ENCODE assay signal across 9 cellular contexts in genomic region chr17:50783193-50783660, GRCh38. TPM values are rescaled to one million over a fixed set of nuclear protein-coding genes. Genes with fewer than 3 reads are reported as not detected.
DNase-seq lines count a peak whose midpoint lies in the region; ATAC-seq lines count a peak whose summit lies in the region.
"Had no signal": no experiment of that assay in that cellular context is flagged by ENCODE, and none has a peak within 500 bp of the region (broad histone marks: within the 10 kb centered on the region; RNA-seq: fewer than 3 reads in every experiment).

No MANE protein-coding gene starts in this region.

- no peak overlapping the region for H3K4me3 Mint-ChIP-seq in activated CD4-positive, alpha-beta T cell treated with anti-CD3 and anti-CD28 coated beads for 36 hours
- peak overlapping the region; percentile 14 for H3K4me3 Mint-ChIP-seq in central memory CD8-positive, alpha-beta T cell

- peak; percentile 93 for DNase-seq in DMS 273 (lab: John Stamatoyannopoulos, UW; ENCODE audit: unreplicated experiment)
- peak; percentile 46 for DNase-seq in NCI-H524 treated with DMSO at 0.1 percent for 48 hours (lab: John Stamatoyannopoulos, UW)
- peak; percentile 90 for DNase-seq in activated CD4-positive, alpha-beta T cell treated with anti-CD3 and anti-CD28 coated beads for 36 hours
- peak; percentile 63 to 79 for DNase-seq in central memory CD8-positive, alpha-beta T cell (ENCODE audit: low spot score in 2 of 2)
- peak; percentile 74 to 83 for DNase-seq in left colon
- peak; percentile 80 to 85 for DNase-seq in stimulated activated CD4-positive, alpha-beta T cell treated with anti-CD3 and anti-CD28 coated beads, Interleukin-2, amount 100 ng/mL, for 48 hours

- ATAC-seq in HG03159 (IDR thresholded peaks at IDR 0.05; ENCODE audit: unreplicated experiment) = peak; percentile 68
- ATAC-seq in activated CD4-positive, alpha-beta T cell treated with anti-CD3 and anti-CD28 coated beads for 36 hours = peak; percentile 89
- ATAC-seq in central memory CD8-positive, alpha-beta T cell (replicated peaks; ENCODE audit: extremely low read depth, poor library complexity, severe bottlenecking) = no peak
- peak; percentile 95 for ATAC-seq in left colon
- no peak for ATAC-seq in HG03565 (IDR thresholded peaks at IDR 0.05; ENCODE audit: unreplicated experiment)

- POLR2A ChIA-PET in activated CD4-positive, alpha-beta T cell treated with anti-CD3 and anti-CD28 coated beads for 36 hours (lab: Charles Lee) = interaction anchor here (0.6 kb wide), 1 partner anchor 362 kb away, joined by 4 read pairs; no protein-coding TSS in a partner anchor

- no peaks in the 10 kb centered on the region for H3K9me3 Mint-ChIP-seq in activated CD4-positive, alpha-beta T cell treated with anti-CD3 and anti-CD28 coated beads for 36 hours (ENCODE audit: low read depth)
- H3K9me3 Mint-ChIP-seq in central memory CD8-positive, alpha-beta T cell = no peaks in the 10 kb centered on the region

- H3K27ac Mint-ChIP-seq in activated CD4-positive, alpha-beta T cell treated with anti-CD3 and anti-CD28 coated beads for 36 hours = no peak overlapping the region
- H3K27ac Mint-ChIP-seq in central memory CD8-positive, alpha-beta T cell (ENCODE audit: low read depth) = no peak overlapping the region

- H3K27me3 Mint-ChIP-seq in activated CD4-positive, alpha-beta T cell treated with anti-CD3 and anti-CD28 coated beads for 36 hours = peaks cover 11% of the 10 kb centered on the region
- peaks cover 10% of the 10 kb centered on the region for H3K27me3 Mint-ChIP-seq in central memory CD8-positive, alpha-beta T cell

- intact Hi-C loops in activated CD4-positive, alpha-beta T cell treated with anti-CD3 and anti-CD28 coated beads for 36 hours (cut with DNase I, micrococcal nuclease) = loop anchor here (1.0 to 5.0 kb wide), 5 partner anchors 58 to 369 kb away; partner anchors contain the start of gene NME1 (in 1 of the 2)
- intact Hi-C loops in left colon (cut with DNase I, micrococcal nuclease) = loop anchor here in 1 of 2 donors (5.0 to 10.0 kb wide), 2 partner anchors 59 to 172 kb away; no protein-coding TSS in a partner anchor

- H3K4me1 Mint-ChIP-seq in activated CD4-positive, alpha-beta T cell treated with anti-CD3 and anti-CD28 coated beads for 36 hours = peaks cover 22% of the 10 kb centered on the region
- H3K4me1 Mint-ChIP-seq in central memory CD8-positive, alpha-beta T cell = peaks cover 30% of the 10 kb centered on the region

- CTCF ChIA-PET in activated CD4-positive, alpha-beta T cell treated with anti-CD3 and anti-CD28 coated beads for 36 hours (lab: Charles Lee) = interaction anchor here (0.5 to 6.4 kb wide), 42 partner anchors 9 to 724 kb away, joined by 3 to 52 read pairs (median 4); partner anchors contain the start of gene NME1

- no peaks in the 10 kb centered on the region for H3K36me3 Mint-ChIP-seq in activated CD4-positive, alpha-beta T cell treated with anti-CD3 and anti-CD28 coated beads for 36 hours (ENCODE audit: low read depth)
- H3K36me3 Mint-ChIP-seq in central memory CD8-positive, alpha-beta T cell (ENCODE audit: insufficient read depth) = peaks cover 2% of the 10 kb centered on the region

RNA-seq across cellular contexts. Expression of gene ANKRD40CL, which starts 15.9 kb away (rescaled TPM):
- not detected for total RNA-seq in activated CD4-positive, alpha-beta T cell treated with anti-CD3 and anti-CD28 coated beads for 36 hours
- 10 to 100 TPM; 63.4 to 75.8 TPM for total RNA-seq in left colon
- total RNA-seq: T-helper 1 cell treated with Interleukin-12 subunit alpha and Interleukin-12 subunit beta and Interleukin-4 antibody, amounts not matched to agents 30 ng/mL and 1 ng/mL, for 36 hours had no signal

RNA-seq across cellular contexts. Expression of gene WFIKKN2, which starts 52.2 kb away (rescaled TPM):
- total RNA-seq in activated CD4-positive, alpha-beta T cell treated with anti-CD3 and anti-CD28 coated beads for 36 hours = not detected
- total RNA-seq in left colon = under 1 TPM; 0.06 to 0.08 TPM
- total RNA-seq: T-helper 1 cell treated with Interleukin-12 subunit alpha and Interleukin-12 subunit beta and Interleukin-4 antibody, amounts not matched to agents 30 ng/mL and 1 ng/mL, for 36 hours had no signal

Comparison
In these comparisons a context has a peak if more than half of its experiments do, and no peak if none do; other contexts are left out.
1. ATAC-seq: peak in HG03159 (single experiment), activated CD4-positive, alpha-beta T cell treated with anti-CD3 and anti-CD28 coated beads for 36 hours (single experiment) and left colon (single experiment); none in central memory CD8-positive, alpha-beta T cell (single experiment) and HG03565 (single experiment).
2. RNA of gene ANKRD40CL, which starts 15.9 kb away (total RNA-seq): 63.4 to 75.8 TPM in left colon; not detected in activated CD4-positive, alpha-beta T cell treated with anti-CD3 and anti-CD28 coated beads for 36 hours; every median in the first group is over 10 times any median in the second.
3. Peak in every context shown above with its lines, with median percentiles within 50 percentile points of each other: DNase-seq.